In genomic region chr1:229792576-229792975, GRCh38 we compare ENCODE assay signal across 32 cellular contexts.
"Had no signal": no experiment of that assay in that cellular context is flagged by ENCODE, and none has a peak within 500 bp of the region (broad histone marks: within the 10 kb centered on the region; RNA-seq: fewer than 3 reads in every experiment).

No MANE protein-coding gene starts in this region.

- H3K27me3 ChIP-seq: body of pancreas, esophagus muscularis mucosa, gastrocnemius medialis had no signal

- H3K27me3 Mint-ChIP-seq: activated CD8-positive, alpha-beta T cell treated with anti-CD3 and anti-CD28 coated beads for 36 hours had no signal

- H3K9me3 Mint-ChIP-seq: effector memory CD8-positive, alpha-beta T cell had no signal

- H3K4me3 ChIP-seq: body of pancreas, esophagus muscularis mucosa, gastrocnemius medialis had no signal

- H3K36me3 ChIP-seq: esophagus muscularis mucosa, gastrocnemius medialis, WERI-Rb-1 had no signal

- H3K27ac Mint-ChIP-seq: activated B cell treated with CpG ODN at 0.5 μM for 24 hours; activated CD8-positive, alpha-beta T cell treated with anti-CD3 and anti-CD28 coated beads for 36 hours; activated naive CD8-positive, alpha-beta T cell; activated T-helper 17 cell treated with anti-CD3 and anti-CD28 coated beads, Interleukin-2, amount 50 U/mL, for 72 hours; effector memory CD8-positive, alpha-beta T cell; T-cell; T-helper 1 cell treated with Interleukin-12 subunit alpha and Interleukin-12 subunit beta and Interleukin-4 antibody, amounts not matched to agents 30 μg/mL and 1 μg/mL, for 36 hours had no signal

- H3K4me1 Mint-ChIP-seq: activated B cell treated with CpG ODN at 0.5 μM for 24 hours, T-cell had no signal

- DNase-seq: activated B cell treated with CpG ODN at 0.5 μM for 24 hours; activated CD4-positive, alpha-beta T cell treated with anti-CD3 and anti-CD28 coated beads for 48 hours; activated CD4-positive, alpha-beta T cell treated with anti-CD3 and anti-CD28 coated beads, Interleukin-2, amount 50 U/mL, for 1 hour; activated CD4-positive, alpha-beta T cell treated with anti-CD3 and anti-CD28 coated beads, Interleukin-2, amount 50 U/mL, for 48 hours; activated CD8-positive, alpha-beta memory T cell treated with anti-CD3 and anti-CD28 coated beads for 24 hours; activated CD8-positive, alpha-beta T cell treated with anti-CD3 and anti-CD28 coated beads for 36 hours; activated effector memory CD4-positive, alpha-beta T cell treated with Interleukin-2 at 50 U/mL for 16 hours; activated gamma-delta T cell treated with Interleukin-2 at 50 U/mL for 16 hours; activated naive CD4-positive, alpha-beta T cell treated with anti-CD3 and anti-CD28 coated beads, Interleukin-2, amount 50 U/mL, for 16 hours; activated naive CD4-positive, alpha-beta T cell treated with Interleukin-2 at 50 U/mL for 16 hours; activated T-cell treated with anti-CD3 and anti-CD28 coated beads, Interleukin-2, amount 50 U/mL, for 4 hours; amygdala; aorta; body of pancreas; caudate nucleus; cerebellar nuclear complex; cortex of kidney; dermis blood vessel endothelial cell; effector CD4-positive, alpha-beta T cell; effector memory CD8-positive, alpha-beta T cell; erythroblast; gastrocnemius medialis; SW 1271; T-cell; T1000 had no signal

- H3K9me3 ChIP-seq: body of pancreas, gastrocnemius medialis had no signal

- H3K36me3 Mint-ChIP-seq: T-cell had no signal

- H3K4me1 ChIP-seq: body of pancreas, esophagus muscularis mucosa, foreskin keratinocyte, gastrocnemius medialis had no signal

- H3K4me3 Mint-ChIP-seq: activated B cell treated with CpG ODN at 0.5 μM for 24 hours; activated CD8-positive, alpha-beta T cell treated with anti-CD3 and anti-CD28 coated beads for 36 hours; activated naive CD8-positive, alpha-beta T cell; activated T-cell treated with anti-CD3 and anti-CD28 coated beads, Interleukin-2, amount 50 U/mL, for 4 hours; activated T-helper 17 cell treated with anti-CD3 and anti-CD28 coated beads, Interleukin-2, amount 50 U/mL, for 72 hours; effector memory CD8-positive, alpha-beta T cell; T-cell; T-helper 1 cell treated with Interleukin-12 subunit alpha and Interleukin-12 subunit beta and Interleukin-4 antibody, amounts not matched to agents 30 μg/mL and 1 μg/mL, for 36 hours had no signal

- H3K27ac ChIP-seq: body of pancreas, esophagus muscularis mucosa, foreskin keratinocyte, gastrocnemius medialis, WERI-Rb-1 had no signal

- ATAC-seq: activated CD4-positive, CD25-positive, alpha-beta regulatory T cell treated with anti-CD3 and anti-CD28 coated beads, Interleukin-2, amount 50 U/mL, for 24 hours; activated CD8-positive, alpha-beta T cell treated with anti-CD3 and anti-CD28 coated beads for 36 hours; activated T-cell treated with anti-CD3 and anti-CD28 coated beads, Interleukin-2, amount 50 U/mL, for 4 hours; activated T-helper 17 cell treated with anti-CD3 and anti-CD28 coated beads, Interleukin-2, amount 50 U/mL, for 72 hours; body of pancreas; effector memory CD8-positive, alpha-beta T cell; foreskin keratinocyte; gastrocnemius medialis; T-cell had no signal
